ENCODE assay signal across 16 cellular contexts in the genomic region with DNA sequence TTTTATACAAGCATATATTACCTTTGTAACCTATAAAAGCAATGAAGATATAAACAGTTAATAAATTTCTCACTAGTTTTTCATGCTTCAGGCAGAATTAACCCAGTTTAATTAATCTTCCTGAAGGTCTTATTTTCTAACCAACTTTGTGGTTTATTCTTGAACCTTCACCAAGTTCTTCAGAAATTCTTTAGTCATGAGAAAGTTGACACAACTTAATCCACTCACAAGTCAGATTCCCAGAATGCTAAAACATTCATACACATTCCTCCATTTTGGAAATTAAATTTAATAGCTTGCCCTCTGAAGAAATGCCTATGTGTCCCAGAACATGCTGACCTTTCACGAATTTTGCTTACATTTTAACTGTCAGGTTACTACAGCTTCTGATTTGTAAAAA.
"Had no signal": no experiment of that assay in that cellular context is flagged by ENCODE, and none has a peak within 500 bp of the region (broad histone marks: within the 10 kb centered on the region; RNA-seq: fewer than 3 reads in every experiment).

No MANE protein-coding gene starts in this region.

- H3K4me3 ChIP-seq: coronary artery, prostate gland, testis had no signal

- ATAC-seq: activated T-cell treated with anti-CD3 and anti-CD28 coated beads, Interleukin-2, amount 50 U/mL, for 4 hours; left cardiac atrium; natural killer cell treated with Interleukin-12 subunit alpha and Interleukin-12 subunit beta and Interleukin-15 and Interleukin-18, amount 100 ng/mL, for 72 hours; stimulated activated naive CD8-positive, alpha-beta T cell treated with anti-CD3 and anti-CD28 coated beads, Interleukin-15, amount 100 ng/mL, for 72 hours had no signal

- H3K27ac ChIP-seq: coronary artery, epithelial cell of prostate, prostate gland, testis had no signal

- H3K9me3 ChIP-seq: prostate gland, testis had no signal

- H3K27me3 ChIP-seq: testis had no signal

- H3K4me1 ChIP-seq: prostate gland, testis had no signal

- DNase-seq: activated CD4-positive, alpha-beta memory T cell treated with anti-CD3 and anti-CD28 coated beads for 36 hours; activated gamma-delta T cell; activated T-cell treated with anti-CD3 and anti-CD28 coated beads, Interleukin-2, amount 50 U/mL, for 4 hours; aorta; caudate nucleus; effector CD8-positive, alpha-beta T cell; glutamatergic neuron; left cardiac atrium; nucleus accumbens; stimulated activated CD4-positive, alpha-beta T cell treated with anti-CD3 and anti-CD28 coated beads, Interleukin-4, amount 100 ng/mL, for 4 hours; stimulated activated naive CD8-positive, alpha-beta T cell treated with anti-CD3 and anti-CD28 coated beads, Interleukin-15, amount 100 ng/mL, for 72 hours; testis had no signal

- H3K36me3 ChIP-seq: prostate gland had no signal
